In genomic region chr4:38867478-38868054, GRCh38 we compare ENCODE assay signal across 8 cellular contexts. TPM values are rescaled to one million over a fixed set of nuclear protein-coding genes. Genes with fewer than 3 reads are reported as not detected.
DNase-seq lines count a peak whose midpoint lies in the region; FAIRE-seq and TF ChIP-seq lines count a peak whose summit lies in the region.

Gene FAM114A1, plus strand, starts transcription at chr4:38867806. Its CDS starts 10,273 bp downstream, at chr4:38878079.

- no peaks in the 10 kb centered on the region for H3K9me1 ChIP-seq in endothelial cell of umbilical vein (replicated peaks; ENCODE audit: control insufficient read depth, extremely low read depth, insufficient read depth, low read length)

- H3K4me3 ChIP-seq in MG63 (peak within 1 kb of the TSS; percentile 62), endothelial cell of umbilical vein (replicated peaks in 1 of 3; ENCODE audit: insufficient read depth in 1 of 3, low read depth in 1 of 3, low read length in 3 of 3) (peak within 1 kb of the TSS; percentile 19 to 90 (median 57))

- intact Hi-C loops in endothelial cell of umbilical vein (cut with micrococcal nuclease), result loop anchor here (1.0 to 5.0 kb wide), 4 partner anchors 9 to 705 kb away; no protein-coding TSS in a partner anchor

- peak within 1 kb of the TSS; percentile 98 for H3K9ac ChIP-seq in endothelial cell of umbilical vein (replicated peaks; ENCODE audit: extremely low read depth, insufficient read depth, low read length)

- H3K36me3 ChIP-seq in MG63 (peaks cover 18% of the 10 kb centered on the region), endothelial cell of umbilical vein (ENCODE audit: control insufficient read depth in 2 of 2, extremely low read depth in 1 of 2, insufficient read depth in 2 of 2, low read length in 2 of 2) (peaks cover 9 to 17% of the 10 kb centered on the region in 2 experiments)

- peaks cover 23% of the 10 kb centered on the region for H3K4me1 ChIP-seq in endothelial cell of umbilical vein (ENCODE audit: control insufficient read depth, extremely low read depth, insufficient read depth, low read length)

- DNase-seq in SKM-1 treated with dmso at 0.1 percent for 144 hours (lab: John Stamatoyannopoulos, UW; ENCODE audit: unreplicated experiment) (peak; percentile 51), SKM-1 (lab: John Stamatoyannopoulos, UW; ENCODE audit: unreplicated experiment) (no peak), GOT3 (lab: John Stamatoyannopoulos, UW) (peak; percentile 42), MG63 (peak; percentile 84), endothelial cell of umbilical vein (ENCODE audit: low read depth, low spot score) (peak; percentile 80), medulla oblongata (ENCODE audit: extremely low spot score) (peak; percentile 86), stromal cell of bone marrow (ENCODE audit: low read depth) (peak; percentile 77)
- DNase-seq in activated CD4-positive, CD25-positive, alpha-beta regulatory T cell treated with anti-CD3 and anti-CD28 coated beads, Interleukin-2, amount 50 U/mL, for 72 hours, result peak; percentile 44

- H3K27ac ChIP-seq in endothelial cell of umbilical vein (ENCODE audit: insufficient read depth, low read depth, low read length), result peak within 1 kb of the TSS; percentile 89

- dilution Hi-C loops in endothelial cell of umbilical vein (cut with MboI; ENCODE audit: extremely low pct_ligation_motif_present, low sequenced_read_pairs), result no loop called here

- no TSS peak for BruUV-seq in endothelial cell of umbilical vein (replicated peaks; lab: Mats Ljungman, UMichigan)

- TF ChIP-seq CTCF in endothelial cell of umbilical vein (IDR thresholded peaks at IDR 0.05; ENCODE audit: extremely low read depth in 1 of 2, insufficient read depth in 1 of 2, low read depth in 1 of 2, low read length in 2 of 2), result no peak

- POLR2A ChIA-PET in endothelial cell of umbilical vein (lab: Charles Lee), result no interaction called here

- H4K20me1 ChIP-seq in endothelial cell of umbilical vein (replicated peaks; ENCODE audit: control insufficient read depth, extremely low read depth, insufficient read depth, low read length), result no peaks in the 10 kb centered on the region

- H3K27me3 ChIP-seq in MG63 (no peaks in the 10 kb centered on the region), endothelial cell of umbilical vein (ENCODE audit: control insufficient read depth in 2 of 2, insufficient read depth in 2 of 2, low read length in 2 of 2) (peaks cover 0 to 2% of the 10 kb centered on the region in 2 experiments)

- FAIRE-seq in endothelial cell of umbilical vein (lab: Jason Lieb, UNC), result peak; percentile 84

- CTCF ChIA-PET in endothelial cell of umbilical vein (lab: Charles Lee), result interaction anchor here (0.8 to 2.8 kb wide), 6 partner anchors 12 to 108 kb away, joined by 3 to 9 read pairs (median 3); no protein-coding TSS in a partner anchor

- peak within 1 kb of the TSS; percentile 81 for H2AFZ ChIP-seq in endothelial cell of umbilical vein (ENCODE audit: low read depth, low read length)

- H3K79me2 ChIP-seq in endothelial cell of umbilical vein (ENCODE audit: control insufficient read depth, insufficient read depth, low read length), result peaks cover 33% of the 10 kb centered on the region

- peak within 1 kb of the TSS; percentile 72 for H3K4me2 ChIP-seq in endothelial cell of umbilical vein (ENCODE audit: insufficient read depth, low read length)

- TF ChIP-seq POLR2A in endothelial cell of umbilical vein (IDR thresholded peaks at IDR 0.05; ENCODE audit: low read depth, low read length), result peak; percentile 32

- H3K9me3 ChIP-seq in MG63 (no peaks in the 10 kb centered on the region), endothelial cell of umbilical vein (replicated peaks; ENCODE audit: control insufficient read depth, insufficient read depth, low read length) (no peaks in the 10 kb centered on the region)

TF ChIP-seq in endothelial cell of umbilical vein, 7 proteins besides CTCF, POLR2A, EP300 and RAD21:
- TF ChIP-seq JUN (IDR thresholded peaks at IDR 0.05; ENCODE audit: borderline replicate concordance, insufficient read depth, insufficient read length, low read depth) (no peak), POLR2AphosphoS5 (IDR thresholded peaks at IDR 0.05; ENCODE audit: insufficient read depth, low read depth, low read length) (peak; percentile 66)

RNA-seq across cellular contexts. Expression of gene FAM114A1, which starts in this region (rescaled TPM):
- total RNA-seq in MG63 (2014; rRNA removed; shearing (Covaris generic); ENCODE audit: low replicate concordance), result 40.7 and 56.7 TPM in 2 replicates
- 99.2 and 101 TPM in 2 replicates for total RNA-seq in endothelial cell of umbilical vein
- 91.8 and 118 TPM in 2 replicates for polyA plus RNA-seq in endothelial cell of umbilical vein
- 64.3 and 73.1 TPM in 2 replicates for polyA plus RNA-seq in endothelial cell of umbilical vein (2011; cell fraction: cytosol; rRNA removed)
- 61.7 and 73.7 TPM in 2 replicates for polyA plus RNA-seq in endothelial cell of umbilical vein (2011; cell fraction: nucleus; rRNA removed)
- 66.0 and 86.6 TPM in 2 replicates for polyA plus RNA-seq in endothelial cell of umbilical vein (2012)
- 156 and 166 TPM in 2 replicates for polyA minus RNA-seq in endothelial cell of umbilical vein
- 12.8 TPM for polyA minus RNA-seq in endothelial cell of umbilical vein (2011; cell fraction: cytosol; rRNA and poly(A)+ RNA removed)
- polyA minus RNA-seq in endothelial cell of umbilical vein (2011; cell fraction: nucleus; rRNA and poly(A)+ RNA removed), result 72.2 and 72.8 TPM in 2 replicates
